23 cellular contexts compared by ENCODE assay signal in the genomic region with DNA sequence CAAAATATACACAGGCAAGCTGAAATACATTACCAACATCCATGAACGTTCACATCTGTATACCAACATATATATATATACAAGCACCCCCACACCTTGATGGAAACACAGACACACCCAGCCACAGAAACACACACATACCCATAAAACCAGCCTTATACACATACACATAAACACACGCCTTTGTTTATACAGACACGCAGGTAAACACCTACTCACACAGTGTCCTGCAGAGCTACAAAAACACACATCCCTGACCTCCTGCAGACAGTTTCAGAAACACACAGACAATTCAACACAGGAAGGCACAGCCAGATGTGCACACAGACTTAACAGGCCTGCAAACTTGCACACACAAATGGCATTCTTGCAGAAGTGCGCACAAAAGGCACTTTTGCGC. TPM values are rescaled to one million over a fixed set of nuclear protein-coding genes. Genes with fewer than 3 reads are reported as not detected.
"Had no signal": no experiment of that assay in that cellular context is flagged by ENCODE, and none has a peak within 500 bp of the region (broad histone marks: within the 10 kb centered on the region; RNA-seq: fewer than 3 reads in every experiment).

No MANE protein-coding gene starts in this region.

- H3K4me1 ChIP-seq: breast epithelium had no signal

- H3K4me3 ChIP-seq: breast epithelium, PC-9 had no signal

- DNase-seq: activated CD4-positive, alpha-beta T cell treated with anti-CD3 and anti-CD28 coated beads for 48 hours; activated CD4-positive, alpha-beta T cell treated with anti-CD3 and anti-CD28 coated beads, Interleukin-2, amount 50 U/mL, for 4 hours; activated CD4-positive, CD25-positive, alpha-beta regulatory T cell treated with anti-CD3 and anti-CD28 coated beads, Interleukin-2, amount 50 U/mL, for 72 hours; activated CD8-positive, alpha-beta memory T cell treated with anti-CD3 and anti-CD28 coated beads, Interleukin-2, amount 10 ng/mL, durations not matched to agents 7 days and 5 days; activated effector memory CD4-positive, alpha-beta T cell treated with Interleukin-2 at 50 U/mL for 16 hours; activated naive CD4-positive, alpha-beta T cell; activated T-cell treated with anti-CD3 and anti-CD28 coated beads, Interleukin-2, amount 50 U/mL, for 24 hours; aorta; caudate nucleus; MM.1S; NCI-H1105; NCI-H1436 treated with DMSO at 0.1 percent for 48 hours; NCI-H187; NCI-H446 treated with DMSO at 0.1 percent for 48 hours; NCI-H524 treated with DMSO at 0.1 percent for 48 hours; PC-9; SHP77 treated with DMSO at 0.1 percent for 48 hours; T-helper 17 cell; T-helper 9 cell had no signal

- H3K36me3 ChIP-seq: breast epithelium had no signal

- H3K4me2 ChIP-seq: PC-9 had no signal

- H2AFZ ChIP-seq: PC-9 had no signal

- ATAC-seq: activated CD8-positive, alpha-beta memory T cell treated with anti-CD3 and anti-CD28 coated beads, Interleukin-2, amount 10 ng/mL, durations not matched to agents 7 days and 5 days; T-helper 17 cell; WTC11 had no signal

- H3K27me3 ChIP-seq: breast epithelium had no signal

- H3K27ac ChIP-seq: breast epithelium, PC-9 had no signal

RNA-seq across cellular contexts. Expression of gene IRGC, which starts 21.3 kb away (rescaled TPM):
- total RNA-seq: activated CD8-positive, alpha-beta memory T cell treated with anti-CD3 and anti-CD28 coated beads, Interleukin-2, amount 10 ng/mL, durations not matched to agents 7 days and 5 days; activated T-helper 1 cell treated with anti-CD3 and anti-CD28 coated beads, Interleukin-12 subunit alpha, Interleukin-12 subunit beta, Interleukin-2, Interleukin-4 antibody, amounts not matched to agents 30 ng/mL and 10 ng/mL and 1 ng/mL, durations not matched to agents 14 hours and 24 hours and 36 hours; aorta; breast epithelium; PC-9; SK-MEL-5; T-helper 17 cell; WTC11 had no signal
- polyA plus RNA-seq: aorta had no signal
